ENCODE assay signal across 1 cellular context in genomic region chr22:44224166-44224565, GRCh38.
TF ChIP-seq lines count a peak whose summit lies in the region.

No MANE protein-coding gene starts in this region.

TF ChIP-seq in IMR-90, 13 proteins besides CTCF, POLR2A, EP300 and RAD21 (continued from another document):
- TF ChIP-seq ELK1 (IDR thresholded peaks at IDR 0.05; ENCODE audit: borderline replicate concordance, low read depth, low read length) = no peak
- no peak for TF ChIP-seq USF2 (IDR thresholded peaks at IDR 0.05; ENCODE audit: low read depth, low read length)
- TF ChIP-seq MAZ (IDR thresholded peaks at IDR 0.05; ENCODE audit: borderline replicate concordance, low read depth, low read length) = no peak
- no peak for TF ChIP-seq SMC3 (IDR thresholded peaks at IDR 0.05; ENCODE audit: low read depth, low read length)
- no peak for TF ChIP-seq CHD1 (IDR thresholded peaks at IDR 0.05; ENCODE audit: low read depth, low read length)
- TF ChIP-seq CEBPB (IDR thresholded peaks at IDR 0.05; ENCODE audit: low read depth, low read length) = no peak
- no peak for TF ChIP-seq MXI1 (IDR thresholded peaks at IDR 0.05; ENCODE audit: borderline replicate concordance, low read depth, low read length)
- no peak for TF ChIP-seq MAFK (IDR thresholded peaks at IDR 0.05; ENCODE audit: low read depth, low read length)
- no peak for TF ChIP-seq RCOR1 (IDR thresholded peaks at IDR 0.05; ENCODE audit: insufficient replicate concordance, low read length)
- TF ChIP-seq FOS (IDR thresholded peaks at IDR 0.05; ENCODE audit: low read depth, low read length) = no peak
